ENCODE assay signal across 9 cellular contexts in genomic region chr20:17654649-17655285, GRCh38. TPM values are rescaled to one million over a fixed set of nuclear protein-coding genes. Genes with fewer than 3 reads are reported as not detected.
DNase-seq lines count a peak whose midpoint lies in the region; ATAC-seq and TF ChIP-seq lines count a peak whose summit lies in the region.
"Had no signal": no experiment of that assay in that cellular context is flagged by ENCODE, and none has a peak within 500 bp of the region (broad histone marks: within the 10 kb centered on the region; RNA-seq: fewer than 3 reads in every experiment).

No MANE protein-coding gene starts in this region.

- H3K4me1 ChIP-seq in OCI-LY7 (ENCODE audit: insufficient read depth, low read length, poor library complexity, severe bottlenecking) (peaks cover 17% of the 10 kb centered on the region), foreskin keratinocyte (no peaks in the 10 kb centered on the region), sigmoid colon (peaks cover 0 to 48% (median 36%) of the 10 kb centered on the region in 4 donors)

- no peak overlapping the region for H3K4me3 ChIP-seq in OCI-LY7 (ENCODE audit: low read depth, low read length, poor library complexity, severe bottlenecking)
- no peak overlapping the region for H3K4me3 ChIP-seq in sigmoid colon
- H3K4me3 ChIP-seq: BLaER1 treated with 17β-estradiol and CSF1 and Interleukin-3, amounts not matched to agents 10 nM and 100 nM had no signal

- 61 to 64% methylated on average over 7 of the region's 7 CpGs for WGBS in sigmoid colon, 2 donors

- POLR2A ChIA-PET in OCI-LY7 (lab: Charles Lee), result interaction anchor here (0.6 to 1.0 kb wide), 2 partner anchors 9 to 81 kb away, joined by 3 read pairs; no protein-coding TSS in a partner anchor

- H3K9me3 ChIP-seq in OCI-LY7 (ENCODE audit: low read length) (peaks cover 8% of the 10 kb centered on the region; the same call in 1 of the 2 replicates), sigmoid colon (no peaks in the 10 kb centered on the region)

- TF ChIP-seq POLR2A in sigmoid colon (IDR thresholded peaks at IDR 0.05), result no peak

- H3K4me2 ChIP-seq in OCI-LY7 (ENCODE audit: low read length), result no peak overlapping the region

- H3K79me2 ChIP-seq in OCI-LY7 (ENCODE audit: insufficient read depth, low read depth, low read length), result no peaks in the 10 kb centered on the region

- H3K27ac ChIP-seq in OCI-LY7 (ENCODE audit: low read depth, low read length, poor library complexity, severe bottlenecking) (no peak overlapping the region), foreskin keratinocyte (no peak overlapping the region), sigmoid colon (peak overlapping the region in 3 of 4 donors; percentile 1 to 19 (median 15))

- no peaks in the 10 kb centered on the region for H4K20me1 ChIP-seq in OCI-LY7 (ENCODE audit: insufficient read depth, low read length)

- DNase-seq in DMS 273 (lab: John Stamatoyannopoulos, UW; ENCODE audit: unreplicated experiment) (peak; percentile 49), DMS 273 treated with DMSO at 0.1 percent for 48 hours (lab: John Stamatoyannopoulos, UW) (no peak), OCI-LY7 (ENCODE audit: low spot score) (no peak), foreskin keratinocyte (no peak), sigmoid colon (peak; percentile 75), GM19240 (ENCODE audit: insufficient read length, low spot score) (no peak)

- no peaks in the 10 kb centered on the region for H3K9me2 ChIP-seq in OCI-LY7 (ENCODE audit: insufficient read depth, low read length)

- no peak overlapping the region for H2AFZ ChIP-seq in OCI-LY7 (ENCODE audit: low read length)

- CTCF ChIA-PET in OCI-LY7 (lab: Charles Lee; ENCODE audit: unreplicated experiment), result no interaction called here

- H3K36me3 ChIP-seq in OCI-LY7 (ENCODE audit: insufficient read depth, low read length) (peaks cover 21% of the 10 kb centered on the region), sigmoid colon (peaks cover 0 to 18% (median 9%) of the 10 kb centered on the region in 4 donors)

- intact Hi-C loops in OCI-LY7 (cut with micrococcal nuclease; ENCODE audit: unreplicated experiment), result no loop called here
- intact Hi-C loops in sigmoid colon (cut with DNase I), result no loop called here

- ATAC-seq in foreskin keratinocyte (no peak), GM18873 (IDR thresholded peaks at IDR 0.05; ENCODE audit: low FRiP score, unreplicated experiment) (no peak), HG03520 (IDR thresholded peaks at IDR 0.05; ENCODE audit: unreplicated experiment) (no peak)

- TF ChIP-seq CTCF in OCI-LY7 (conservative IDR thresholded peaks at IDR 0.05; ENCODE audit: low read length) (peak; percentile 82), foreskin keratinocyte (conservative IDR thresholded peaks at IDR 0.05) (peak; percentile 70), sigmoid colon (IDR thresholded peaks at IDR 0.05) (peak in 3 of 4 experiments; percentile 15 to 58 (median 36))

- H3K27me3 ChIP-seq in foreskin keratinocyte (no peaks in the 10 kb centered on the region), sigmoid colon (no peaks in the 10 kb centered on the region)
- H3K27me3 ChIP-seq: BLaER1 treated with 17β-estradiol and CSF1 and Interleukin-3, amounts not matched to agents 10 nM and 100 nM had no signal

- no TSS peak for BruUV-seq in OCI-LY7 (replicated peaks; lab: Mats Ljungman, UMichigan)

- no peak for TF ChIP-seq EP300 in sigmoid colon (IDR thresholded peaks at IDR 0.05)

RNA-seq across cellular contexts. Expression of gene RRBP1, which starts 27.3 kb away (rescaled TPM):
- total RNA-seq in OCI-LY7 (2014; rRNA removed; shearing (Covaris generic)), result 13.6 and 16.8 TPM in 2 replicates
- 41.2 and 46.3 TPM in 2 replicates for total RNA-seq in OCI-LY7 (2022)
- total RNA-seq in foreskin keratinocyte, result 107 and 109 TPM in 2 replicates
- 51.9 and 56.6 TPM in 2 replicates for polyA plus RNA-seq in foreskin keratinocyte
- 10 to 100 TPM; 30.1 to 69.2 (median 38.8) TPM for total RNA-seq in sigmoid colon
- polyA plus RNA-seq in sigmoid colon, result 100 to 1,000 TPM in 1 of 3 donors, 10 to 100 TPM in 2; 24.6 to 245 (median 31.4) TPM

RNA-seq across cellular contexts. Expression of gene BANF2, which starts 45.0 kb away (rescaled TPM):
- not detected in 2 replicates for total RNA-seq in OCI-LY7 (2014; rRNA removed; shearing (Covaris generic))
- total RNA-seq in OCI-LY7 (2022), result not detected in 2 replicates
- total RNA-seq in foreskin keratinocyte, result not detected in 2 replicates
- polyA plus RNA-seq in foreskin keratinocyte, result not detected in 2 replicates
- total RNA-seq in sigmoid colon, result not detected
- polyA plus RNA-seq in sigmoid colon, result not detected

Comparison
In these comparisons a context has a peak if more than half of its experiments do, and no peak if none do; other contexts are left out.
1. DNase-seq: peak in DMS 273 (single experiment) and sigmoid colon (single experiment); none in DMS 273 treated with DMSO at 0.1 percent for 48 hours (single experiment), OCI-LY7 (single experiment), foreskin keratinocyte (0 of 2) and GM19240 (single experiment).
2. H3K27ac ChIP-seq: peak in sigmoid colon (3 of 4); none in OCI-LY7 (single experiment) and foreskin keratinocyte (single experiment).
3. Peak in every context shown above with its lines, with median percentiles within 50 percentile points of each other: CTCF ChIP-seq.